In genomic region chr5:57171818-57172465, GRCh38 we compare ENCODE assay signal across 8 cellular contexts. TPM values are rescaled to one million over a fixed set of nuclear protein-coding genes. Genes with fewer than 3 reads are reported as not detected.
DNase-seq lines count a peak whose midpoint lies in the region; ATAC-seq and TF ChIP-seq lines count a peak whose summit lies in the region.

No MANE protein-coding gene starts in this region.

- TF ChIP-seq CTCF in GM12875 (IDR thresholded peaks at IDR 0.05; ENCODE audit: borderline replicate concordance, insufficient read depth, low read depth, low read length) (no peak), endothelial cell (IDR thresholded peaks at IDR 0.05; ENCODE audit: unreplicated experiment) (no peak)

- POLR2A ChIA-PET in T-cell (lab: Charles Lee): interaction anchor here in 1 of 2 donors (0.5 kb wide), 1 partner anchor 9 kb away, joined by 4 read pairs; no protein-coding TSS in a partner anchor

- peak overlapping the region; percentile 89 to 100 (median 97) for H3K4me3 Mint-ChIP-seq in T-cell
- peak overlapping the region; percentile 94 for H3K4me3 Mint-ChIP-seq in endothelial cell (ENCODE audit: unreplicated experiment)

- intact Hi-C loops in head of caudate nucleus (cut with DNase I): loop anchor here (2.0 to 10.0 kb wide), 2 partner anchors 219 to 357 kb away; partner anchors contain the start of genes MAP3K1 and MIER3

- H3K27me3 Mint-ChIP-seq in T-cell (no peaks in the 10 kb centered on the region), endothelial cell (ENCODE audit: unreplicated experiment) (peaks cover 7% of the 10 kb centered on the region)

- ATAC-seq in T-cell (replicated peaks in 1 of 4): no peak
- ATAC-seq in HG03135 (IDR thresholded peaks at IDR 0.05; ENCODE audit: unreplicated experiment): no peak

- DNase-seq in T-cell (peak in 1 of 34 experiments; percentile 7), endothelial cell (ENCODE audit: low spot score) (no peak), pons (ENCODE audit: low spot score) (peak; percentile 34), islet precursor cell (no peak), head of caudate nucleus (no peak), inferior parietal cortex (ENCODE audit: extremely low spot score) (no peak)

- H3K4me1 Mint-ChIP-seq in T-cell: peaks cover 27 to 35% (median 27%) of the 10 kb centered on the region in 3 donors
- H3K4me1 Mint-ChIP-seq in endothelial cell (ENCODE audit: unreplicated experiment): peaks cover 18% of the 10 kb centered on the region

- peak overlapping the region; percentile 91 for H3K4me3 ChIP-seq in GM12875 (ENCODE audit: low read depth, low read length)

- peak overlapping the region; percentile 98 to 99 for H3K27ac Mint-ChIP-seq in T-cell
- H3K27ac Mint-ChIP-seq in endothelial cell (ENCODE audit: unreplicated experiment): peak overlapping the region; percentile 87

- CTCF ChIA-PET in T-cell (lab: Charles Lee): interaction anchor here (0.7 to 1.0 kb wide), 3 partner anchors 34 to 1281 kb away, joined by 3 to 5 read pairs (median 3); no protein-coding TSS in a partner anchor

- H3K9me3 Mint-ChIP-seq in T-cell: no peaks in the 10 kb centered on the region
- H3K9me3 Mint-ChIP-seq in endothelial cell (ENCODE audit: unreplicated experiment): no peaks in the 10 kb centered on the region

- H3K36me3 Mint-ChIP-seq in T-cell (peaks cover 14% of the 10 kb centered on the region), endothelial cell (ENCODE audit: low read depth, unreplicated experiment) (no peaks in the 10 kb centered on the region)

RNA-seq across cellular contexts. Expression of gene GPBP1, which starts 1.9 kb away (rescaled TPM):
- total RNA-seq in T-cell (100 to 1,000 TPM in 4 of 5 donors, 10 to 100 TPM in 1; 97.1 to 125 (median 101) TPM), endothelial cell (ENCODE audit: unreplicated experiment) (68.9 TPM)
